In genomic region chr14:58428011-58428807, GRCh38 we compare ENCODE assay signal across 8 cellular contexts. TPM values are rescaled to one million over a fixed set of nuclear protein-coding genes. Genes with fewer than 3 reads are reported as not detected.
A peak's percentile ranks its signal among the peaks of the same experiment; 100 is the strongest.
DNase-seq lines count a peak whose midpoint lies in the region; ATAC-seq and TF ChIP-seq lines count a peak whose summit lies in the region.

No MANE protein-coding gene starts in this region.

- no peak for ATAC-seq in HG03175 (IDR thresholded peaks at IDR 0.05; ENCODE audit: unreplicated experiment)

- H3K27ac Mint-ChIP-seq in neural crest cell (ENCODE audit: unreplicated experiment): peak overlapping the region; percentile 98

- TF ChIP-seq CTCF in VCaP (conservative IDR thresholded peaks at IDR 0.05) (no peak), fibroblast of the aortic adventitia (IDR thresholded peaks at IDR 0.05; ENCODE audit: insufficient read depth, low read length) (no peak), neural crest cell (conservative IDR thresholded peaks at IDR 0.05) (no peak)

- DNase-seq in stimulated activated CD4-positive, alpha-beta T cell treated with anti-CD3 and anti-CD28 coated beads, Interleukin-4, amount 100 ng/mL, for 24 hours: peak; percentile 15
- DNase-seq in stimulated activated CD4-positive, alpha-beta T cell treated with anti-CD3 and anti-CD28 coated beads, Interleukin-4, amount 100 ng/mL, for 1 hour: no peak
- DNase-seq in NCI-H1694 treated with DMSO at 0.1 percent for 48 hours (lab: John Stamatoyannopoulos, UW) (peak; percentile 37), fibroblast of the aortic adventitia (ENCODE audit: low read depth) (peak; percentile 65), neural crest cell (ENCODE audit: low read depth, low spot score) (peak; percentile 11)
- DNase-seq in NK-92 treated with Interleukin-12 subunit alpha and Interleukin-12 subunit beta, amount 100 ng/mL, for 24 hours (lab: John Stamatoyannopoulos, UW): no peak

- peak overlapping the region; percentile 94 for H3K27ac ChIP-seq in VCaP

- H3K36me3 Mint-ChIP-seq in neural crest cell (ENCODE audit: low read depth): no peaks in the 10 kb centered on the region

- peak overlapping the region; percentile 94 for H3K4me3 Mint-ChIP-seq in neural crest cell

- no peaks in the 10 kb centered on the region for H3K27me3 Mint-ChIP-seq in neural crest cell (ENCODE audit: low read depth)

- peaks cover 34% of the 10 kb centered on the region for H3K4me1 Mint-ChIP-seq in neural crest cell

- H3K4me3 ChIP-seq in fibroblast of the aortic adventitia (ENCODE audit: low read depth, low read length): peak overlapping the region; percentile 72

- H3K9me3 Mint-ChIP-seq in neural crest cell: no peaks in the 10 kb centered on the region

RNA-seq across cellular contexts. Expression of gene KIAA0586, which starts 0.7 kb away (rescaled TPM):
- total RNA-seq in fibroblast of the aortic adventitia (ENCODE audit: low replicate concordance): 22.5 and 45.2 TPM in 2 replicates
- 41.1 and 42.4 TPM in 2 replicates for total RNA-seq in neural crest cell

RNA-seq across cellular contexts. Expression of gene TIMM9, which starts 0.9 kb away (rescaled TPM):
- total RNA-seq in fibroblast of the aortic adventitia (ENCODE audit: low replicate concordance): 20.2 and 44.4 TPM in 2 replicates
- total RNA-seq in neural crest cell: 41.0 and 47.2 TPM in 2 replicates

RNA-seq across cellular contexts. Expression of gene TOMM20L, which starts 32.5 kb away (rescaled TPM):
- total RNA-seq in fibroblast of the aortic adventitia (ENCODE audit: low replicate concordance) (not detected in 2 replicates), neural crest cell (0.42 and 0.52 TPM in 2 replicates)

Comparison
In these comparisons a context has a peak if more than half of its experiments do, and no peak if none do; other contexts are left out.
1. DNase-seq: peak in stimulated activated CD4-positive, alpha-beta T cell treated with anti-CD3 and anti-CD28 coated beads, Interleukin-4, amount 100 ng/mL, for 24 hours (single experiment), NCI-H1694 treated with DMSO at 0.1 percent for 48 hours (single experiment), fibroblast of the aortic adventitia (single experiment) and neural crest cell (single experiment); none in stimulated activated CD4-positive, alpha-beta T cell treated with anti-CD3 and anti-CD28 coated beads, Interleukin-4, amount 100 ng/mL, for 1 hour (single experiment) and NK-92 treated with Interleukin-12 subunit alpha and Interleukin-12 subunit beta, amount 100 ng/mL, for 24 hours (single experiment).